Comparison of ENCODE assay signal across 27 cellular contexts in genomic region chr3:33829720-33830119, GRCh38. TPM values are rescaled to one million over a fixed set of nuclear protein-coding genes. Genes with fewer than 3 reads are reported as not detected.
DNase-seq lines count a peak whose midpoint lies in the region; ATAC-seq and TF ChIP-seq lines count a peak whose summit lies in the region.
"Had no signal": no experiment of that assay in that cellular context is flagged by ENCODE, and none has a peak within 500 bp of the region (broad histone marks: within the 10 kb centered on the region; RNA-seq: fewer than 3 reads in every experiment).

No MANE protein-coding gene starts in this region.

- intact Hi-C loops in CD8-positive, alpha-beta T cell (cut with DNase I, micrococcal nuclease), result no loop called here
- intact Hi-C loops in activated T-helper 2 cell treated with anti-CD3 and anti-CD28 coated beads, Interferon-gamma antibody, Interleukin-2, Interleukin-4, amounts not matched to agents 10 μg/mL and 5 μg/mL and 100 μg/mL, durations not matched to agents 14 hours and 24 hours and 36 hours (cut with micrococcal nuclease), result no loop called here

- H3K27me3 Mint-ChIP-seq in CD4-positive, CD25-positive, alpha-beta regulatory T cell, result no peaks in the 10 kb centered on the region
- H3K27me3 Mint-ChIP-seq in CD8-positive, alpha-beta T cell (ENCODE audit: low read depth), result no peaks in the 10 kb centered on the region
- H3K27me3 Mint-ChIP-seq in activated T-helper 2 cell treated with anti-CD3 and anti-CD28 coated beads, Interferon-gamma antibody, Interleukin-2, Interleukin-4, amounts not matched to agents 10 μg/mL and 5 μg/mL and 100 μg/mL, durations not matched to agents 14 hours and 24 hours and 36 hours (ENCODE audit: low read depth), result no peaks in the 10 kb centered on the region
- no peaks in the 10 kb centered on the region for H3K27me3 Mint-ChIP-seq in naive B cell

- H3K9me3 Mint-ChIP-seq in CD4-positive, CD25-positive, alpha-beta regulatory T cell, result no peaks in the 10 kb centered on the region
- H3K9me3 Mint-ChIP-seq in CD8-positive, alpha-beta T cell, result no peaks in the 10 kb centered on the region
- H3K9me3 Mint-ChIP-seq in activated T-helper 2 cell treated with anti-CD3 and anti-CD28 coated beads, Interferon-gamma antibody, Interleukin-2, Interleukin-4, amounts not matched to agents 10 μg/mL and 5 μg/mL and 100 μg/mL, durations not matched to agents 14 hours and 24 hours and 36 hours, result no peaks in the 10 kb centered on the region
- H3K9me3 Mint-ChIP-seq in naive B cell, result peaks cover 0 to 2% (median 0%) of the 10 kb centered on the region in 7 donors
- H3K9me3 Mint-ChIP-seq in activated naive CD4-positive, alpha-beta T cell treated with anti-CD3 and anti-CD28 coated beads, Interleukin-2, amount 50 U/mL, for 72 hours, result no peaks in the 10 kb centered on the region

- no peak for TF ChIP-seq CTCF in CD8-positive, alpha-beta T cell (IDR thresholded peaks at IDR 0.05)

- peak overlapping the region in 2 of 3 donors; percentile 45 to 62 for H3K27ac Mint-ChIP-seq in CD4-positive, CD25-positive, alpha-beta regulatory T cell
- H3K27ac Mint-ChIP-seq in CD8-positive, alpha-beta T cell, result peak overlapping the region; percentile 76
- H3K27ac Mint-ChIP-seq in activated T-helper 2 cell treated with anti-CD3 and anti-CD28 coated beads, Interferon-gamma antibody, Interleukin-2, Interleukin-4, amounts not matched to agents 10 μg/mL and 5 μg/mL and 100 μg/mL, durations not matched to agents 14 hours and 24 hours and 36 hours, result peak overlapping the region; percentile 24
- peak overlapping the region in 5 of 6 donors; percentile 4 to 82 (median 66) for H3K27ac Mint-ChIP-seq in naive B cell
- no peak overlapping the region for H3K27ac Mint-ChIP-seq in activated naive CD4-positive, alpha-beta T cell treated with anti-CD3 and anti-CD28 coated beads, Interleukin-2, amount 50 U/mL, for 72 hours

- H3K36me3 ChIP-seq in CD4-positive, CD25-positive, alpha-beta regulatory T cell (ENCODE audit: control insufficient read depth, insufficient read depth, low read length), result peaks cover 53% of the 10 kb centered on the region
- peaks cover 15% of the 10 kb centered on the region for H3K36me3 ChIP-seq in CD8-positive, alpha-beta T cell (ENCODE audit: insufficient read depth, low read length)

- no peak overlapping the region for H3K4me3 Mint-ChIP-seq in CD4-positive, CD25-positive, alpha-beta regulatory T cell
- no peak overlapping the region for H3K4me3 Mint-ChIP-seq in CD8-positive, alpha-beta T cell
- H3K4me3 Mint-ChIP-seq in activated T-helper 2 cell treated with anti-CD3 and anti-CD28 coated beads, Interferon-gamma antibody, Interleukin-2, Interleukin-4, amounts not matched to agents 10 μg/mL and 5 μg/mL and 100 μg/mL, durations not matched to agents 14 hours and 24 hours and 36 hours (ENCODE audit: low read depth), result no peak overlapping the region
- no peak overlapping the region for H3K4me3 Mint-ChIP-seq in naive B cell

- H3K27me3 ChIP-seq in CD4-positive, CD25-positive, alpha-beta regulatory T cell (ENCODE audit: control insufficient read depth, insufficient read depth, low read length), result no peaks in the 10 kb centered on the region
- no peaks in the 10 kb centered on the region for H3K27me3 ChIP-seq in CD8-positive, alpha-beta T cell (ENCODE audit: insufficient read depth, low read length)

- CTCF ChIA-PET in CD8-positive, alpha-beta T cell (lab: Charles Lee), result no interaction called here

- H3K4me1 ChIP-seq in CD4-positive, CD25-positive, alpha-beta regulatory T cell (ENCODE audit: control insufficient read depth, insufficient read depth, low read length, poor library complexity, severe bottlenecking), result peaks cover 13% of the 10 kb centered on the region
- H3K4me1 ChIP-seq in CD8-positive, alpha-beta T cell (ENCODE audit: insufficient read depth, low read length), result peaks cover 9% of the 10 kb centered on the region

- H3K4me3 ChIP-seq in CD4-positive, CD25-positive, alpha-beta regulatory T cell (ENCODE audit: low read depth, low read length), result no peak overlapping the region
- no peak overlapping the region for H3K4me3 ChIP-seq in CD8-positive, alpha-beta T cell (ENCODE audit: low read depth, low read length)
- H3K4me3 ChIP-seq: GM12878, K562 had no signal

- no peak for DNase-seq in CD4-positive, CD25-positive, alpha-beta regulatory T cell
- no peak for DNase-seq in CD8-positive, alpha-beta T cell
- DNase-seq in activated T-helper 2 cell treated with anti-CD3 and anti-CD28 coated beads, Interferon-gamma antibody, Interleukin-2, Interleukin-4, amounts not matched to agents 10 μg/mL and 5 μg/mL and 100 μg/mL, durations not matched to agents 14 hours and 24 hours and 36 hours (ENCODE audit: low spot score), result no peak
- DNase-seq in naive B cell (no peak), NCI-H526 treated with DMSO at 0.1 percent for 48 hours (lab: John Stamatoyannopoulos, UW) (no peak), NCI-H510A (lab: John Stamatoyannopoulos, UW) (no peak)
- no peak for DNase-seq in activated naive CD4-positive, alpha-beta T cell treated with anti-CD3 and anti-CD28 coated beads, Interleukin-2, amount 50 U/mL, for 72 hours (ENCODE audit: low spot score in 2 of 2)
- DNase-seq: DMS 273 treated with DMSO at 0.1 percent for 48 hours; DMS79; EL; GDM1; H7; Kasumi-1; NCI-H1092 treated with DMSO at 0.1 percent for 48 hours; NCI-H1436; NCI-H187; NCI-H2171 treated with DMSO at 0.1 percent for 48 hours; NCI-H345; NCI-H524; NCI-H774; NK-92 treated with Interleukin-12 subunit alpha and Interleukin-12 subunit beta, amount 100 ng/mL, for 24 hours; PC-3; SK-N-SH; SW 1271 had no signal

- no peak for ATAC-seq in CD4-positive, CD25-positive, alpha-beta regulatory T cell (ENCODE audit: low read depth in 2 of 2)
- no peak for ATAC-seq in CD8-positive, alpha-beta T cell
- ATAC-seq in naive B cell (ENCODE audit: low read depth in 2 of 2), result no peak
- no peak for ATAC-seq in activated naive CD4-positive, alpha-beta T cell treated with anti-CD3 and anti-CD28 coated beads, Interleukin-2, amount 50 U/mL, for 72 hours
- ATAC-seq: GM12878, K562, PC-3 had no signal

- no peak overlapping the region for H3K27ac ChIP-seq in CD4-positive, CD25-positive, alpha-beta regulatory T cell (ENCODE audit: insufficient read depth, low read length, poor library complexity, severe bottlenecking)
- H3K27ac ChIP-seq in CD8-positive, alpha-beta T cell (ENCODE audit: low read depth, low read length), result no peak overlapping the region
- H3K27ac ChIP-seq: C4-2B had no signal

- H3K36me3 Mint-ChIP-seq in CD4-positive, CD25-positive, alpha-beta regulatory T cell, result peaks cover 47% of the 10 kb centered on the region
- peaks cover 72% of the 10 kb centered on the region for H3K36me3 Mint-ChIP-seq in CD8-positive, alpha-beta T cell
- peaks cover 68% of the 10 kb centered on the region for H3K36me3 Mint-ChIP-seq in activated T-helper 2 cell treated with anti-CD3 and anti-CD28 coated beads, Interferon-gamma antibody, Interleukin-2, Interleukin-4, amounts not matched to agents 10 μg/mL and 5 μg/mL and 100 μg/mL, durations not matched to agents 14 hours and 24 hours and 36 hours (ENCODE audit: low read depth)
- peaks cover 16 to 19% of the 10 kb centered on the region in 2 donors for H3K36me3 Mint-ChIP-seq in naive B cell
- peaks cover 6 to 12% of the 10 kb centered on the region in 2 donors for H3K36me3 Mint-ChIP-seq in activated naive CD4-positive, alpha-beta T cell treated with anti-CD3 and anti-CD28 coated beads, Interleukin-2, amount 50 U/mL, for 72 hours

- POLR2A ChIA-PET in CD8-positive, alpha-beta T cell (lab: Charles Lee), result no interaction called here

- H3K9me3 ChIP-seq in CD4-positive, CD25-positive, alpha-beta regulatory T cell (ENCODE audit: control insufficient read depth in 2 of 2, low read length in 2 of 2), result no peaks in the 10 kb centered on the region
- no peaks in the 10 kb centered on the region for H3K9me3 ChIP-seq in CD8-positive, alpha-beta T cell (ENCODE audit: low read length)
- H3K9me3 ChIP-seq: SK-N-SH had no signal

- H3K4me1 Mint-ChIP-seq in CD4-positive, CD25-positive, alpha-beta regulatory T cell, result peaks cover 34 to 42% (median 37%) of the 10 kb centered on the region in 4 donors
- H3K4me1 Mint-ChIP-seq in CD8-positive, alpha-beta T cell (ENCODE audit: low read depth), result peaks cover 42% of the 10 kb centered on the region
- peaks cover 12% of the 10 kb centered on the region for H3K4me1 Mint-ChIP-seq in activated T-helper 2 cell treated with anti-CD3 and anti-CD28 coated beads, Interferon-gamma antibody, Interleukin-2, Interleukin-4, amounts not matched to agents 10 μg/mL and 5 μg/mL and 100 μg/mL, durations not matched to agents 14 hours and 24 hours and 36 hours (ENCODE audit: low read depth)
- H3K4me1 Mint-ChIP-seq in naive B cell, result peaks cover 25 to 41% (median 29%) of the 10 kb centered on the region in 3 donors

RNA-seq across cellular contexts. Expression of gene PDCD6IP, which starts 31.3 kb away (rescaled TPM):
- 178 TPM for total RNA-seq in CD4-positive, CD25-positive, alpha-beta regulatory T cell
- 10 to 100 TPM; 73.0 to 86.1 (median 78.8) TPM for polyA plus RNA-seq in CD4-positive, CD25-positive, alpha-beta regulatory T cell
- 10 to 100 TPM; 84.7 to 92.4 TPM for total RNA-seq in CD8-positive, alpha-beta T cell
- total RNA-seq in activated T-helper 2 cell treated with anti-CD3 and anti-CD28 coated beads, Interferon-gamma antibody, Interleukin-2, Interleukin-4, amounts not matched to agents 10 μg/mL and 5 μg/mL and 100 μg/mL, durations not matched to agents 14 hours and 24 hours and 36 hours, result 180 and 190 TPM in 2 replicates
- 10 to 100 TPM; 48.1 to 97.8 (median 91.0) TPM for polyA plus RNA-seq in naive B cell (ENCODE audit: low read depth in 6 of 6)
- total RNA-seq in activated naive CD4-positive, alpha-beta T cell treated with anti-CD3 and anti-CD28 coated beads, Interleukin-2, amount 50 U/mL, for 72 hours, result 100 to 1,000 TPM; 160 to 192 TPM

Comparison
In these comparisons a context has a peak if more than half of its experiments do, and no peak if none do; other contexts are left out.
1. H3K27ac Mint-ChIP-seq: peak in CD4-positive, CD25-positive, alpha-beta regulatory T cell (2 of 3), CD8-positive, alpha-beta T cell (single experiment), activated T-helper 2 cell treated with anti-CD3 and anti-CD28 coated beads, Interferon-gamma antibody, Interleukin-2, Interleukin-4, amounts not matched to agents 10 μg/mL and 5 μg/mL and 100 μg/mL, durations not matched to agents 14 hours and 24 hours and 36 hours (single experiment) and naive B cell (5 of 6); none in activated naive CD4-positive, alpha-beta T cell treated with anti-CD3 and anti-CD28 coated beads, Interleukin-2, amount 50 U/mL, for 72 hours (0 of 2).